17 cellular contexts compared by ENCODE assay signal in the genomic region with DNA sequence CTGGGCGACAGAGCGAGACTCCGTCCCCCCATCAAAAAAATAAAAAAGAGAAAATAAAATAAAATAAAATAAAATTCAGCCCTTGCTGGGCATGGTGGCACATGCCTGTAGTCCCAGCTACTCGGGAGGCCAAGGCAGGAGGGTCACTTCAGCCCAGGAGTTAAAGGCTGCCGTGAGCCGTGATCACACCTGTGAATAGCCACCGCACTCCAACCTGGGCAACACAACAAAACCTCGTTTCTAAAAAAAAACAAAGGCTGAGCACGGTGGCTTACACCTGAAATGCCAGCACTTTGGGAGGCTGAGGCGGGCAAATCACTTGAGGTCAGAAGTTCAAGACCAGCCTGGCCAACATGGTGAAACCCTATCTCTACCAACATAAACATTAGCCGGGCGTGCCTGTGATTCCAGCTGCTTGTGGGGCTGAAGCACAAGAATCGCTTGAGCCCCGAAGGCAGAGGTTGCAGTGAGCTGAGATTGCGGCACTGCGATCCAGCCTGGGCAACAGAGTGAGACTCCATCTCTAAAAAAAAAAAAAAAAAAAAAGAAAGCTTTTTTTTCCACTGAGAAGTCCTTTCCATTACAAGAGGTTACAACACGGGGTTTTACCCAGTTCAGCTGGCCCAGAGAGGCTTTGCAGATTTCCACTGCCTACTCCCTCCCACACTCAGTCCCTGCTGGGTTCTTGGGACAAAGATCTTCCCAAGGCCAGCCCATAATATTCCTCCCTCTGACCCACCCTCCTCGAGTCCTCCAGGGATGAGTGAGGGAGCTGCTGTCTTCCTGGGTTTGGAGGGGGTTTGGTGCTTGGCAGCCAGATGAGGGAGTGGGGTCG. TPM values are rescaled to one million over a fixed set of nuclear protein-coding genes. Genes with fewer than 3 reads are reported as not detected.
DNase-seq lines count a peak whose midpoint lies in the region; ATAC-seq and TF ChIP-seq lines count a peak whose summit lies in the region.
"Had no signal": no experiment of that assay in that cellular context is flagged by ENCODE, and none has a peak within 500 bp of the region (broad histone marks: within the 10 kb centered on the region; RNA-seq: fewer than 3 reads in every experiment).

No MANE protein-coding gene starts in this region.

- no peak overlapping the region for H3K9ac ChIP-seq in endodermal cell (ENCODE audit: extremely low read depth, low read length, poor library complexity, severe bottlenecking)

- ATAC-seq in heart right ventricle (peak in 5 of 8 donors; percentile 18 to 41 (median 34)), left ventricle myocardium superior (no peak), HG02938 (IDR thresholded peaks at IDR 0.05; ENCODE audit: unreplicated experiment) (no peak)

- H3K4me1 ChIP-seq in heart right ventricle (peaks cover 12 to 57% (median 28%) of the 10 kb centered on the region in 9 donors), endodermal cell (ENCODE audit: control insufficient read depth, insufficient read depth, low read length) (peaks cover 12% of the 10 kb centered on the region), tibial nerve (peaks cover 0 to 74% (median 40%) of the 10 kb centered on the region in 4 donors)

- TF ChIP-seq POLR2A in tibial nerve (IDR thresholded peaks at IDR 0.05) = peak in 1 of 2 donors; percentile 38

- H3K4me1 Mint-ChIP-seq in endodermal cell = peaks cover 18% of the 10 kb centered on the region

- peak overlapping the region; percentile 48 for H3K27ac Mint-ChIP-seq in endodermal cell
- H3K27ac Mint-ChIP-seq: stimulated activated naive CD8-positive, alpha-beta T cell treated with anti-CD3 and anti-CD28 coated beads, Interleukin-15, Interleukin-2, amounts not matched to agents 100 ng/mL and 50 ng/mL, for 24 hours had no signal

- H3K9me3 Mint-ChIP-seq in endodermal cell = peaks cover 2% of the 10 kb centered on the region
- H3K9me3 Mint-ChIP-seq: stimulated activated naive CD8-positive, alpha-beta T cell treated with anti-CD3 and anti-CD28 coated beads, Interleukin-15, Interleukin-2, amounts not matched to agents 100 ng/mL and 50 ng/mL, for 24 hours had no signal

- H3K27me3 ChIP-seq in heart right ventricle (peaks cover 0 to 7% (median 0%) of the 10 kb centered on the region in 7 donors), endodermal cell (ENCODE audit: control insufficient read depth, insufficient read depth, low read length, poor library complexity, severe bottlenecking) (no peaks in the 10 kb centered on the region), tibial nerve (no peaks in the 10 kb centered on the region)
- H3K27me3 ChIP-seq: vagina had no signal

- peaks cover 15% of the 10 kb centered on the region for H3K27me3 Mint-ChIP-seq in endodermal cell (ENCODE audit: insufficient read depth)

- no peak for TF ChIP-seq CTCF in heart right ventricle (IDR thresholded peaks at IDR 0.05)
- no peak for TF ChIP-seq CTCF in endodermal cell (conservative IDR thresholded peaks at IDR 0.05)
- TF ChIP-seq CTCF in tibial nerve (IDR thresholded peaks at IDR 0.05) = no peak

- no peak for DNase-seq in heart right ventricle
- DNase-seq in left ventricle myocardium superior = no peak
- DNase-seq in endodermal cell = no peak
- DNase-seq in midbrain (lab: John Stamatoyannopoulos, UW) = peak; percentile 24
- peak in 1 of 2 donors; percentile 56 for DNase-seq in tibial nerve (ENCODE audit: low spot score in 2 of 2)
- DNase-seq in SW480 (ENCODE audit: low spot score) = no peak
- DNase-seq in GM19240 (ENCODE audit: insufficient read length, low spot score) = no peak
- DNase-seq: activated CD8-positive, alpha-beta memory T cell treated with anti-CD3 and anti-CD28 coated beads, Interleukin-2, amount 50 U/mL, for 4 hours; activated naive CD4-positive, alpha-beta T cell; kidney; NCI-H1436; NCI-H226; SHP77 had no signal

- WGBS in heart right ventricle, 2 donors = 84 to 87% methylated on average over 19 of the region's 19 CpGs
- WGBS in endodermal cell (ENCODE audit: insufficient coverage in 1 of 2, insufficient read length in 1 of 2), 2 experiments = 90 to 91% methylated on average over 10 to 15 of the region's 19 CpGs
- 68 to 74% methylated on average over 19 of the region's 19 CpGs for WGBS in tibial nerve, 2 donors

- intact Hi-C loops in heart right ventricle (cut with DNase I) (no loop called here), left ventricle myocardium superior (cut with micrococcal nuclease) (no loop called here)

- peak; percentile 14 to 70 for TF ChIP-seq EP300 in tibial nerve (IDR thresholded peaks at IDR 0.05)

- peaks cover 32% of the 10 kb centered on the region for H3K36me3 Mint-ChIP-seq in endodermal cell (ENCODE audit: low read depth)

- H3K9me3 ChIP-seq in heart right ventricle = no peaks in the 10 kb centered on the region
- no peaks in the 10 kb centered on the region for H3K9me3 ChIP-seq in endodermal cell (ENCODE audit: control insufficient read depth, low read length)
- no peaks in the 10 kb centered on the region for H3K9me3 ChIP-seq in tibial nerve
- H3K9me3 ChIP-seq: vagina had no signal

- H3K36me3 ChIP-seq in heart right ventricle (peaks cover 0 to 72% (median 4%) of the 10 kb centered on the region in 9 donors), endodermal cell (ENCODE audit: control insufficient read depth, insufficient read depth, low read length) (peaks cover 13% of the 10 kb centered on the region), tibial nerve (peaks cover 0 to 31% (median 0%) of the 10 kb centered on the region in 3 donors)

- peak overlapping the region in 4 of 10 donors; percentile 15 to 60 (median 29) for H3K27ac ChIP-seq in heart right ventricle
- no peak overlapping the region for H3K27ac ChIP-seq in endodermal cell (ENCODE audit: low read depth, low read length)
- peak overlapping the region; percentile 34 to 93 (median 64) for H3K27ac ChIP-seq in tibial nerve
- H3K27ac ChIP-seq: hepatocyte, vagina had no signal

- H3K4me3 ChIP-seq in heart right ventricle (no peak overlapping the region), endodermal cell (ENCODE audit: low read length) (no peak overlapping the region), tibial nerve (peak overlapping the region in 1 of 4 donors; percentile 37)
- H3K4me3 ChIP-seq: hepatocyte, vagina had no signal

- H3K4me3 Mint-ChIP-seq in endodermal cell = no peak overlapping the region
- H3K4me3 Mint-ChIP-seq: stimulated activated naive CD8-positive, alpha-beta T cell treated with anti-CD3 and anti-CD28 coated beads, Interleukin-15, Interleukin-2, amounts not matched to agents 100 ng/mL and 50 ng/mL, for 24 hours had no signal

RNA-seq across cellular contexts. Expression of a gene that starts 6.4 kb away (rescaled TPM):
- 100 to 1,000 TPM in 1 of 10 donors, 10 to 100 TPM in 1, 1 to 10 TPM in 8; 1.5 to 154 (median 4.5) TPM for total RNA-seq in heart right ventricle
- polyA plus RNA-seq in heart right ventricle = 10 to 100 TPM; 11.3 to 28.7 TPM
- 11.7 TPM for total RNA-seq in left ventricle myocardium superior
- total RNA-seq in endodermal cell = 10 to 100 TPM; 10.9 to 13.2 TPM
- 4.2 TPM for polyA plus RNA-seq in endodermal cell (2013, experiment 1 of 2)
- polyA plus RNA-seq in endodermal cell (2013, experiment 2 of 2) = 2.9 TPM
- total RNA-seq in tibial nerve = 100 to 1,000 TPM in 1 of 4 donors, 10 to 100 TPM in 3; 52.2 to 256 (median 75.6) TPM

RNA-seq across cellular contexts. Expression of a gene that starts 19.8 kb away (rescaled TPM):
- total RNA-seq in heart right ventricle (100 to 1,000 TPM; 140 to 178 (median 159) TPM), left ventricle myocardium superior (162 TPM), endodermal cell (100 to 1,000 TPM; 137 to 146 TPM), tibial nerve (100 to 1,000 TPM in 1 of 4 donors, 10 to 100 TPM in 3; 35.6 to 147 (median 68.9) TPM)
- polyA plus RNA-seq in heart right ventricle = 100 to 1,000 TPM; 111 to 112 TPM
- 116 TPM for polyA plus RNA-seq in endodermal cell (2013, experiment 1 of 2)
- 110 TPM for polyA plus RNA-seq in endodermal cell (2013, experiment 2 of 2)

RNA-seq across cellular contexts. Expression of a gene that starts 27.3 kb away (rescaled TPM):
- total RNA-seq in heart right ventricle (10 to 100 TPM; 10.2 to 26.1 (median 16.7) TPM), left ventricle myocardium superior (22.8 TPM), endodermal cell (1 to 10 TPM; 2.3 to 2.6 TPM), tibial nerve (10 to 100 TPM; 13.8 to 34.8 (median 20.1) TPM)
- 10 to 100 TPM; 23.8 to 34.0 TPM for polyA plus RNA-seq in heart right ventricle
- 1.6 TPM for polyA plus RNA-seq in endodermal cell (2013, experiment 1 of 2)
- 1.4 TPM for polyA plus RNA-seq in endodermal cell (2013, experiment 2 of 2)

RNA-seq across cellular contexts. Expression of a gene that starts 42.7 kb away (rescaled TPM):
- total RNA-seq in heart right ventricle (100 to 1,000 TPM in 1 of 10 donors, 10 to 100 TPM in 9; 70.4 to 104 (median 90.8) TPM), left ventricle myocardium superior (97.0 TPM), endodermal cell (10 to 100 TPM; 31.8 to 35.9 TPM), tibial nerve (100 to 1,000 TPM; 149 to 242 (median 184) TPM)
- polyA plus RNA-seq in heart right ventricle = 10 to 100 TPM; 49.2 to 67.5 TPM
- polyA plus RNA-seq in endodermal cell (2013, experiment 1 of 2) = 21.8 TPM
- 20.4 TPM for polyA plus RNA-seq in endodermal cell (2013, experiment 2 of 2)

RNA-seq across cellular contexts. Expression of a gene that starts 49.1 kb away (rescaled TPM):
- 1,000 to 10,000 TPM in 9 of 10 donors, 100 to 1,000 TPM in 1; 992 to 1,375 (median 1,101) TPM for total RNA-seq in heart right ventricle
- polyA plus RNA-seq in heart right ventricle = 100 to 1,000 TPM; 883 to 920 TPM
- total RNA-seq in left ventricle myocardium superior = 1,189 TPM
- 1,000 to 10,000 TPM; 1,512 to 1,809 TPM for total RNA-seq in endodermal cell
- polyA plus RNA-seq in endodermal cell (2013, experiment 1 of 2) = 1,091 TPM
- 978 TPM for polyA plus RNA-seq in endodermal cell (2013, experiment 2 of 2)
- 100 to 1,000 TPM; 398 to 559 (median 412) TPM for total RNA-seq in tibial nerve

Comparison
In these comparisons a context has a peak if more than half of its experiments do, and no peak if none do; other contexts are left out.
1. ATAC-seq: peak in heart right ventricle (5 of 8); none in left ventricle myocardium superior (single experiment) and HG02938 (single experiment).